In the genomic region with DNA sequence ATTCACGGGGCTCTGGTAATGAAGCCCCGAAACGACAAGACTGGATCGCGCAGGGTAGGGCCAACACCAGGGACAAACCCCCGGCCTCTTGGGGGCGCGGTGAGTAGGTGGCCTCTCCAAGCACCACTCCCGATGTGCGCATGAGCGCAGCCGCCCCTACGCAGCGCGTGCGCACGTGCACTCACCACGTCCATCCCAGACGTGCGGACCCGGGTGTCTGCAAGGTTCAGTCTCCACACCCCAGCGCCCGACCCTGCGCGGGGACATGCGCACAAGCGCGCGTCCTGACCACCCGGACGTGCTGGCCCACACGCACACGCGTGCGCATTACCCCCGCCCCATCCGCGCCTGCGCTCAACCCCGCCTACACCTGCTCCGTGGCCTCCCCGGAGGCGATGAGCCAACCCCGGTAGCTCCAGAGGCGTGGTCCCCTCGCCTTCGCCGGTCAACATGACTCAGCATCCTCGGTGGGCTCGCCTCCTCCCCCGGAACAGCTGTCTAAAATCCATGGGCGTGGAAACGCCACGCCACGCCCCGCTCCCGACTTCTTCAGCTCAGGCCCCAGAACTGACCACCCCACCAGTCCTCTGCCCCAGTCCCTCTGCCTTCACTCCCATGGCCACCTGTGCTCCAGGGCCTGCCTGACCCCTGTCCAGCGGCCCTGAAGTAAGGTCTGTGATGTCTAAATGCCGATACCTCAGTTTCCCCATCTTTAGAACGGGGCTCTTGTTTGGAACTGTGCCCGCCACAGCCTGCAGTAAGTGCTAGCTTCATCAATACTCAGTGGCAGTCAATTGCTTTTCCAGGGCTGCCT, we compare ENCODE assay signal across 8 cellular contexts. TPM values are rescaled to one million over a fixed set of nuclear protein-coding genes. Genes with fewer than 3 reads are reported as not detected.
DNase-seq lines count a peak whose midpoint lies in the region; ATAC-seq and TF ChIP-seq lines count a peak whose summit lies in the region.

No MANE protein-coding gene starts in this region.

- DNase-seq in DMS153 (lab: John Stamatoyannopoulos, UW): peak; percentile 98
- peak; percentile 97 for DNase-seq in HuH-7.5 (ENCODE audit: low spot score)
- DNase-seq in activated T-cell treated with anti-CD3 and anti-CD28 coated beads for 24 hours (ENCODE audit: low read depth): peak; percentile 96
- peak; percentile 55 for DNase-seq in epithelial cell of proximal tubule (ENCODE audit: low read depth)
- DNase-seq in mucosa of gallbladder (ENCODE audit: low spot score): peak; percentile 97
- peak; percentile 87 to 95 for DNase-seq in stimulated activated CD8-positive, alpha-beta memory T cell treated with anti-CD3 and anti-CD28 coated beads, Interleukin-4, amount 100 ng/mL, for 4 hours (ENCODE audit: low read depth in 2 of 2, low spot score in 1 of 2)

- H4K20me1 ChIP-seq in OCI-LY1 (ENCODE audit: insufficient read depth, low read length): no peaks in the 10 kb centered on the region

- no peaks in the 10 kb centered on the region for H3K9me2 ChIP-seq in OCI-LY1 (ENCODE audit: low read depth, low read length)

- no peaks in the 10 kb centered on the region for H3K79me2 ChIP-seq in OCI-LY1 (ENCODE audit: insufficient read depth, low read length)

- peak overlapping the region; percentile 81 for H3K27ac ChIP-seq in OCI-LY1 (ENCODE audit: low read depth, low read length, poor library complexity, severe bottlenecking)

- H3K4me3 ChIP-seq in OCI-LY1 (ENCODE audit: low read depth, low read length, poor library complexity, severe bottlenecking) (peak overlapping the region; percentile 66), epithelial cell of proximal tubule (ENCODE audit: low read depth, low read length) (peak overlapping the region; percentile 47)

- peak overlapping the region; percentile 82 for H3K4me2 ChIP-seq in OCI-LY1 (ENCODE audit: low read length)

- peak; percentile 83 for ATAC-seq in GM21528 (IDR thresholded peaks at IDR 0.05; ENCODE audit: low FRiP score, unreplicated experiment)

- peaks cover 37% of the 10 kb centered on the region for H3K4me1 ChIP-seq in OCI-LY1 (ENCODE audit: insufficient read depth, low read length, severe bottlenecking)

- TF ChIP-seq CTCF in OCI-LY1 (IDR thresholded peaks at IDR 0.05; ENCODE audit: low read length) (peak; percentile 74), epithelial cell of proximal tubule (conservative IDR thresholded peaks at IDR 0.05; ENCODE audit: low read depth, low read length) (peak; percentile 51)

- H3K9me3 ChIP-seq in OCI-LY1 (ENCODE audit: low read length): no peaks in the 10 kb centered on the region

- no peaks in the 10 kb centered on the region for H3K27me3 ChIP-seq in OCI-LY1 (ENCODE audit: insufficient read depth, low read length)

- no peaks in the 10 kb centered on the region for H3F3A ChIP-seq in OCI-LY1 (ENCODE audit: insufficient read depth, low read length)

- H3K36me3 ChIP-seq in OCI-LY1 (ENCODE audit: insufficient read depth, low read length): no peaks in the 10 kb centered on the region

- H2AFZ ChIP-seq in OCI-LY1 (ENCODE audit: low read length): no peak overlapping the region

- peak overlapping the region; percentile 73 for H3K9ac ChIP-seq in OCI-LY1 (ENCODE audit: low read length)

RNA-seq across cellular contexts. Expression of a gene that starts 5.6 kb away (rescaled TPM):
- 286 and 453 TPM in 2 replicates for total RNA-seq in epithelial cell of proximal tubule
- total RNA-seq in mucosa of gallbladder: 406 TPM

RNA-seq across cellular contexts. Expression of a gene that starts 44.9 kb away (rescaled TPM):
- total RNA-seq in epithelial cell of proximal tubule (16.4 and 38.5 TPM in 2 replicates), mucosa of gallbladder (5.7 TPM)

Comparison
In these comparisons a context has a peak if more than half of its experiments do, and no peak if none do; other contexts are left out.
1. Peak in every context shown above with its lines: DNase-seq, ATAC-seq, H3K4me3 ChIP-seq and H3K27ac ChIP-seq.